In genomic region chr2:240628507-240629418, GRCh38 we compare ENCODE assay signal across 1 cellular context.
TF ChIP-seq lines count a peak whose summit lies in the region.

No MANE protein-coding gene starts in this region.

TF ChIP-seq in SK-N-SH, 30 proteins besides CTCF, POLR2A, EP300 and RAD21 (continued from another document):
- TF ChIP-seq PBX3 (IDR thresholded peaks at IDR 0.05) (no peak), GABPA (IDR thresholded peaks at IDR 0.05; ENCODE audit: low read depth) (no peak), TCF12 (IDR thresholded peaks at IDR 0.05) (no peak), SMC3 (IDR thresholded peaks at IDR 0.05; ENCODE audit: low read depth, low read length) (no peak), RFX5 (IDR thresholded peaks at IDR 0.05; ENCODE audit: low read length) (no peak), MXI1 (IDR thresholded peaks at IDR 0.05; ENCODE audit: low read depth, low read length) (no peak), SIN3A (IDR thresholded peaks at IDR 0.05; ENCODE audit: borderline replicate concordance, low read depth, low read length) (no peak), IRF3 (IDR thresholded peaks at IDR 0.05; ENCODE audit: low read depth, low read length) (no peak), JUND (IDR thresholded peaks at IDR 0.05) (no peak), GATA2 (CRISPR knock-in tag; IDR thresholded peaks at IDR 0.05) (no peak), CHD2 (IDR thresholded peaks at IDR 0.05; ENCODE audit: low read length, partially characterized antibody) (no peak), RXRA (IDR thresholded peaks at IDR 0.05; ENCODE audit: borderline replicate concordance, low read depth) (no peak), NRF1 (IDR thresholded peaks at IDR 0.05; ENCODE audit: low read depth, low read length) (no peak), RCOR1 (IDR thresholded peaks at IDR 0.05; ENCODE audit: low read length) (no peak)
